Comparison of ENCODE assay signal across 10 cellular contexts in genomic region chrX:65723706-65724105, GRCh38. TPM values are rescaled to one million over a fixed set of nuclear protein-coding genes. Genes with fewer than 3 reads are reported as not detected.
A peak's percentile ranks its signal among the peaks of the same experiment; 100 is the strongest.
DNase-seq lines count a peak whose midpoint lies in the region; ATAC-seq and TF ChIP-seq lines count a peak whose summit lies in the region.
"Had no signal": no experiment of that assay in that cellular context is flagged by ENCODE, and none has a peak within 500 bp of the region (broad histone marks: within the 10 kb centered on the region; RNA-seq: fewer than 3 reads in every experiment).

No MANE protein-coding gene starts in this region.

- no peak overlapping the region for H3K4me3 ChIP-seq in OCI-LY7 (ENCODE audit: low read depth, low read length, poor library complexity, severe bottlenecking)
- H3K4me3 ChIP-seq: thoracic aorta had no signal

- no peaks in the 10 kb centered on the region for H3K27me3 Mint-ChIP-seq in natural killer cell treated with Interleukin-12 subunit alpha and Interleukin-12 subunit beta and Interleukin-15 and Interleukin-18, amount 100 ng/mL, for 72 hours

- peak overlapping the region; percentile 87 to 92 for H3K27ac Mint-ChIP-seq in natural killer cell treated with Interleukin-12 subunit alpha and Interleukin-12 subunit beta and Interleukin-15 and Interleukin-18, amount 100 ng/mL, for 72 hours

- H3K27ac ChIP-seq in OCI-LY7 (ENCODE audit: low read depth, low read length, poor library complexity, severe bottlenecking), result no peak overlapping the region

- H3K4me2 ChIP-seq in OCI-LY7 (ENCODE audit: low read length), result no peak overlapping the region

- H3K79me2 ChIP-seq in OCI-LY7 (ENCODE audit: insufficient read depth, low read depth, low read length), result no peaks in the 10 kb centered on the region

- H2AFZ ChIP-seq in OCI-LY7 (ENCODE audit: low read length), result no peak overlapping the region

- peak; percentile 82 for ATAC-seq in GM18873 (IDR thresholded peaks at IDR 0.05; ENCODE audit: low FRiP score, unreplicated experiment)
- ATAC-seq in HG02852 (IDR thresholded peaks at IDR 0.05; ENCODE audit: unreplicated experiment), result peak; percentile 76
- ATAC-seq in natural killer cell treated with Interleukin-12 subunit alpha and Interleukin-12 subunit beta and Interleukin-15 and Interleukin-18, amount 100 ng/mL, for 72 hours, result peak; percentile 95 to 96
- ATAC-seq: Panc1 had no signal

- peak overlapping the region; percentile 71 for H3K4me3 Mint-ChIP-seq in natural killer cell treated with Interleukin-12 subunit alpha and Interleukin-12 subunit beta and Interleukin-15 and Interleukin-18, amount 100 ng/mL, for 72 hours

- no peaks in the 10 kb centered on the region for H3K9me3 ChIP-seq in OCI-LY7 (ENCODE audit: low read length)
- H3K9me3 ChIP-seq: thoracic aorta had no signal

- H3K9me2 ChIP-seq in OCI-LY7 (ENCODE audit: insufficient read depth, low read length), result no peaks in the 10 kb centered on the region

- H3K4me1 ChIP-seq in OCI-LY7 (ENCODE audit: insufficient read depth, low read length, poor library complexity, severe bottlenecking), result peaks cover 3% of the 10 kb centered on the region

- H3K36me3 Mint-ChIP-seq in natural killer cell treated with Interleukin-12 subunit alpha and Interleukin-12 subunit beta and Interleukin-15 and Interleukin-18, amount 100 ng/mL, for 72 hours, result peaks cover 29% of the 10 kb centered on the region

- no peak for TF ChIP-seq CTCF in OCI-LY7 (conservative IDR thresholded peaks at IDR 0.05; ENCODE audit: low read length)

- H3K4me1 Mint-ChIP-seq in natural killer cell treated with Interleukin-12 subunit alpha and Interleukin-12 subunit beta and Interleukin-15 and Interleukin-18, amount 100 ng/mL, for 72 hours (ENCODE audit: low read depth in 2 of 2), result peaks cover 68 to 84% of the 10 kb centered on the region in 2 donors

- peaks cover 73% of the 10 kb centered on the region for H3K36me3 ChIP-seq in OCI-LY7 (ENCODE audit: insufficient read depth, low read length)

- CTCF ChIA-PET in OCI-LY7 (lab: Charles Lee; ENCODE audit: unreplicated experiment), result no interaction called here

- POLR2A ChIA-PET in OCI-LY7 (lab: Charles Lee), result interaction anchor here (0.7 to 1.3 kb wide), 3 partner anchors 9 to 480 kb away, joined by 3 to 4 read pairs (median 4); no protein-coding TSS in a partner anchor

- intact Hi-C loops in OCI-LY7 (cut with micrococcal nuclease; ENCODE audit: unreplicated experiment), result no loop called here

- peak; percentile 23 to 30 for DNase-seq in activated CD4-positive, alpha-beta T cell treated with anti-CD3 and anti-CD28 coated beads for 4 hours
- peak; percentile 80 for DNase-seq in natural killer cell treated with Interleukin-12 subunit alpha and Interleukin-12 subunit beta and Interleukin-15 and Interleukin-18, amount 100 ng/mL, for 72 hours (ENCODE audit: low spot score)
- DNase-seq in AG20443 (ENCODE audit: low spot score) (no peak), DMS 273 (lab: John Stamatoyannopoulos, UW; ENCODE audit: unreplicated experiment) (no peak), NCI-H1694 treated with DMSO at 0.1 percent for 48 hours (lab: John Stamatoyannopoulos, UW) (no peak), OCI-LY7 (ENCODE audit: low spot score) (no peak)

- H4K20me1 ChIP-seq in OCI-LY7 (ENCODE audit: insufficient read depth, low read length), result no peaks in the 10 kb centered on the region

- peaks cover 4% of the 10 kb centered on the region for H3K9me3 Mint-ChIP-seq in natural killer cell treated with Interleukin-12 subunit alpha and Interleukin-12 subunit beta and Interleukin-15 and Interleukin-18, amount 100 ng/mL, for 72 hours

- no TSS peak for BruUV-seq in OCI-LY7 (replicated peaks; lab: Mats Ljungman, UMichigan)

RNA-seq across cellular contexts. Expression of gene MSN, which starts 56.3 kb away (rescaled TPM):
- total RNA-seq in natural killer cell treated with Interleukin-12 subunit alpha and Interleukin-12 subunit beta and Interleukin-15 and Interleukin-18, amount 100 ng/mL, for 72 hours, result 100 to 1,000 TPM; 392 to 703 TPM
- total RNA-seq in OCI-LY7 (2014; rRNA removed; shearing (Covaris generic)), result 95.1 and 95.8 TPM in 2 replicates
- 143 and 145 TPM in 2 replicates for total RNA-seq in OCI-LY7 (2022)

Comparison
In these comparisons a context has a peak if more than half of its experiments do, and no peak if none do; other contexts are left out.
1. DNase-seq: peak in activated CD4-positive, alpha-beta T cell treated with anti-CD3 and anti-CD28 coated beads for 4 hours (2 of 2) and natural killer cell treated with Interleukin-12 subunit alpha and Interleukin-12 subunit beta and Interleukin-15 and Interleukin-18, amount 100 ng/mL, for 72 hours (single experiment); none in AG20443 (single experiment), DMS 273 (single experiment), NCI-H1694 treated with DMSO at 0.1 percent for 48 hours (single experiment) and OCI-LY7 (single experiment).
2. Peak in every context shown above with its lines, with median percentiles within 50 percentile points of each other: ATAC-seq.